34 cellular contexts compared by ENCODE assay signal in the genomic region with DNA sequence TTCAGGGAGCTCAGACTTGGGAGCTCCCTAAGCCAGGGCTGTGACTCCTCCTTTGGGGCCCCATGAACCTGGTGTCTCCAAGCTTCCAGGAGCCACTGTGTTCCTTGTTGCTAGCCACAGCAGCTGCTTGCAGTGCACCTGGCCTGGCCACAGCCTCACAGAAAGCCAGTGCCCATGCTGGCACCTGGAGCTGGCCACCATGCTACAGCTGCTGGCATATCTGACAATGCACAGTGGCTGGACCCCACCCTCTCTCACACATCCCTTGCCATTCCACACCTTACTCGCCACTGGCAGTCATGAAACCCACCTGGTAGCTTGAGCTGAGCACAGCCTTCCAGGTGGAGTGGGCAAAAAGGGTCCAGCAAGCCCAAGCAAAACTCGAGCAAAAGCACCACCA.
"Had no signal": no experiment of that assay in that cellular context is flagged by ENCODE, and none has a peak within 500 bp of the region (broad histone marks: within the 10 kb centered on the region; RNA-seq: fewer than 3 reads in every experiment).

No MANE protein-coding gene starts in this region.

- H3K36me3 Mint-ChIP-seq: activated naive CD4-positive, alpha-beta T cell treated with anti-CD3 and anti-CD28 coated beads, Interleukin-2, amount 10 ng/mL, durations not matched to agents 7 days and 5 days; activated naive CD4-positive, alpha-beta T cell treated with anti-CD3 and anti-CD28 coated beads, Interleukin-2, amount 50 U/mL, for 72 hours; activated naive CD8-positive, alpha-beta T cell treated with anti-CD3 and anti-CD28 coated beads, Interleukin-2, amount 10 ng/mL, durations not matched to agents 7 days and 5 days; brain had no signal

- H3K4me3 Mint-ChIP-seq: activated CD4-positive, alpha-beta memory T cell treated with anti-CD3 and anti-CD28 coated beads, Interleukin-2, amount 10 ng/mL, durations not matched to agents 7 days and 5 days; activated CD4-positive, alpha-beta T cell treated with anti-CD3 and anti-CD28 coated beads, Interleukin-2, amount 10 ng/mL, durations not matched to agents 7 days and 5 days; activated naive CD4-positive, alpha-beta T cell treated with anti-CD3 and anti-CD28 coated beads, Interleukin-2, amount 10 ng/mL, durations not matched to agents 7 days and 5 days; activated naive CD8-positive, alpha-beta T cell treated with anti-CD3 and anti-CD28 coated beads, Interleukin-2, amount 10 ng/mL, durations not matched to agents 7 days and 5 days; activated T-cell treated with anti-CD3 and anti-CD28 coated beads, Interleukin-2, amount 50 U/mL, for 24 hours; activated T-cell treated with anti-CD3 and anti-CD28 coated beads, Interleukin-2, amount 50 U/mL, for 72 hours; brain; dendritic cell treated with granulocyte-macrophage colony-stimulating factor and Interleukin-4, amounts not matched to agents 40 ng/mL and 50 ng/mL, for 4 days; endodermal cell; T-helper 17 cell; T-helper 2 cell treated with Interferon-gamma antibody and Interleukin-4, amounts not matched to agents 5 μg/mL and 100 μg/mL, for 36 hours; WTC11 had no signal

- H3K27me3 ChIP-seq: ascending aorta, breast epithelium, cardiac muscle cell, dorsolateral prefrontal cortex had no signal

- H3K4me1 ChIP-seq: ascending aorta, breast epithelium had no signal

- H3K4me1 Mint-ChIP-seq: activated CD4-positive, alpha-beta memory T cell treated with anti-CD3 and anti-CD28 coated beads, Interleukin-2, amount 10 ng/mL, durations not matched to agents 7 days and 5 days; activated CD4-positive, alpha-beta T cell treated with anti-CD3 and anti-CD28 coated beads, Interleukin-2, amount 10 ng/mL, durations not matched to agents 7 days and 5 days; activated naive CD4-positive, alpha-beta T cell treated with anti-CD3 and anti-CD28 coated beads, Interleukin-2, amount 10 ng/mL, durations not matched to agents 7 days and 5 days; activated naive CD8-positive, alpha-beta T cell treated with anti-CD3 and anti-CD28 coated beads, Interleukin-2, amount 10 ng/mL, durations not matched to agents 7 days and 5 days; brain; endodermal cell; T-helper 17 cell; WTC11 had no signal

- H3K27ac Mint-ChIP-seq: activated CD4-positive, alpha-beta memory T cell treated with anti-CD3 and anti-CD28 coated beads, Interleukin-2, amount 10 ng/mL, durations not matched to agents 7 days and 5 days; activated CD4-positive, alpha-beta T cell treated with anti-CD3 and anti-CD28 coated beads, Interleukin-2, amount 10 ng/mL, durations not matched to agents 7 days and 5 days; activated naive CD4-positive, alpha-beta T cell treated with anti-CD3 and anti-CD28 coated beads, Interleukin-2, amount 10 ng/mL, durations not matched to agents 7 days and 5 days; activated naive CD4-positive, alpha-beta T cell treated with anti-CD3 and anti-CD28 coated beads, Interleukin-2, amount 50 U/mL, for 72 hours; activated naive CD8-positive, alpha-beta T cell treated with anti-CD3 and anti-CD28 coated beads, Interleukin-2, amount 10 ng/mL, durations not matched to agents 7 days and 5 days; activated T-cell treated with anti-CD3 and anti-CD28 coated beads, Interleukin-2, amount 50 U/mL, for 24 hours; activated T-cell treated with anti-CD3 and anti-CD28 coated beads, Interleukin-2, amount 50 U/mL, for 72 hours; brain; dendritic cell treated with granulocyte-macrophage colony-stimulating factor and Interleukin-4, amounts not matched to agents 40 ng/mL and 50 ng/mL, for 4 days; endodermal cell; T-helper 17 cell; T-helper 2 cell treated with Interferon-gamma antibody and Interleukin-4, amounts not matched to agents 5 μg/mL and 100 μg/mL, for 36 hours; WTC11 had no signal

- ATAC-seq: activated naive CD4-positive, alpha-beta T cell treated with anti-CD3 and anti-CD28 coated beads, Interleukin-2, amount 50 U/mL, for 72 hours; activated T-cell treated with anti-CD3 and anti-CD28 coated beads, Interleukin-2, amount 50 U/mL, for 72 hours; esophagus mucosa; T-helper 17 cell; WTC11 had no signal

- H3K4me3 ChIP-seq: ascending aorta, breast epithelium, cardiac muscle cell, coronary artery, dorsolateral prefrontal cortex had no signal

- H3K9me3 ChIP-seq: ascending aorta, breast epithelium had no signal

- DNase-seq: activated CD4-positive, alpha-beta memory T cell treated with anti-CD3 and anti-CD28 coated beads, Interleukin-2, amount 10 ng/mL, durations not matched to agents 7 days and 5 days; activated CD4-positive, alpha-beta T cell treated with anti-CD3 and anti-CD28 coated beads for 1 hour; activated CD4-positive, alpha-beta T cell treated with anti-CD3 and anti-CD28 coated beads for 4 hours; activated CD4-positive, alpha-beta T cell treated with anti-CD3 and anti-CD28 coated beads, Interleukin-2, amount 10 ng/mL, durations not matched to agents 7 days and 5 days; activated CD4-positive, alpha-beta T cell treated with anti-CD3 and anti-CD28 coated beads, Interleukin-2, amount 50 U/mL, for 4 hours; activated CD8-positive, alpha-beta memory T cell treated with anti-CD3 and anti-CD28 coated beads, Interleukin-2, amount 50 U/mL, for 48 hours; activated gamma-delta T cell; activated naive CD4-positive, alpha-beta T cell; activated naive CD4-positive, alpha-beta T cell treated with anti-CD3 and anti-CD28 coated beads, Interleukin-2, amount 10 ng/mL, durations not matched to agents 7 days and 5 days; activated naive CD8-positive, alpha-beta T cell treated with anti-CD3 and anti-CD28 coated beads, Interleukin-2, amount 10 ng/mL, durations not matched to agents 7 days and 5 days; activated T-cell treated with anti-CD3 and anti-CD28 coated beads for 4 hours; activated T-cell treated with anti-CD3 and anti-CD28 coated beads, Interleukin-2, amount 50 U/mL, for 24 hours; activated T-cell treated with anti-CD3 and anti-CD28 coated beads, Interleukin-2, amount 50 U/mL, for 72 hours; central memory CD4-positive, alpha-beta T cell; cerebellar nuclear complex; dorsolateral prefrontal cortex; effector memory CD4-positive, alpha-beta T cell; endodermal cell; foreskin fibroblast; head of caudate nucleus; T-helper 1 cell; T-helper 17 cell; T1000 had no signal

- H3K9me3 Mint-ChIP-seq: activated CD4-positive, alpha-beta memory T cell treated with anti-CD3 and anti-CD28 coated beads, Interleukin-2, amount 10 ng/mL, durations not matched to agents 7 days and 5 days; activated CD4-positive, alpha-beta T cell treated with anti-CD3 and anti-CD28 coated beads, Interleukin-2, amount 10 ng/mL, durations not matched to agents 7 days and 5 days; activated naive CD4-positive, alpha-beta T cell treated with anti-CD3 and anti-CD28 coated beads, Interleukin-2, amount 50 U/mL, for 72 hours; activated naive CD8-positive, alpha-beta T cell treated with anti-CD3 and anti-CD28 coated beads, Interleukin-2, amount 10 ng/mL, durations not matched to agents 7 days and 5 days; activated T-cell treated with anti-CD3 and anti-CD28 coated beads, Interleukin-2, amount 50 U/mL, for 24 hours; T-helper 2 cell treated with Interferon-gamma antibody and Interleukin-4, amounts not matched to agents 5 μg/mL and 100 μg/mL, for 36 hours had no signal

- H3K27ac ChIP-seq: ascending aorta, breast epithelium, cardiac muscle cell, coronary artery, dorsolateral prefrontal cortex, VCaP had no signal

- H3K27me3 Mint-ChIP-seq: activated CD4-positive, alpha-beta memory T cell treated with anti-CD3 and anti-CD28 coated beads, Interleukin-2, amount 10 ng/mL, durations not matched to agents 7 days and 5 days; activated naive CD4-positive, alpha-beta T cell treated with anti-CD3 and anti-CD28 coated beads, Interleukin-2, amount 10 ng/mL, durations not matched to agents 7 days and 5 days; activated naive CD8-positive, alpha-beta T cell treated with anti-CD3 and anti-CD28 coated beads, Interleukin-2, amount 10 ng/mL, durations not matched to agents 7 days and 5 days; activated T-cell treated with anti-CD3 and anti-CD28 coated beads, Interleukin-2, amount 50 U/mL, for 24 hours; brain; dendritic cell treated with granulocyte-macrophage colony-stimulating factor and Interleukin-4, amounts not matched to agents 40 ng/mL and 50 ng/mL, for 4 days; T-helper 17 cell had no signal

- H3K36me3 ChIP-seq: ascending aorta, breast epithelium, cardiac muscle cell had no signal
